In the genomic region with DNA sequence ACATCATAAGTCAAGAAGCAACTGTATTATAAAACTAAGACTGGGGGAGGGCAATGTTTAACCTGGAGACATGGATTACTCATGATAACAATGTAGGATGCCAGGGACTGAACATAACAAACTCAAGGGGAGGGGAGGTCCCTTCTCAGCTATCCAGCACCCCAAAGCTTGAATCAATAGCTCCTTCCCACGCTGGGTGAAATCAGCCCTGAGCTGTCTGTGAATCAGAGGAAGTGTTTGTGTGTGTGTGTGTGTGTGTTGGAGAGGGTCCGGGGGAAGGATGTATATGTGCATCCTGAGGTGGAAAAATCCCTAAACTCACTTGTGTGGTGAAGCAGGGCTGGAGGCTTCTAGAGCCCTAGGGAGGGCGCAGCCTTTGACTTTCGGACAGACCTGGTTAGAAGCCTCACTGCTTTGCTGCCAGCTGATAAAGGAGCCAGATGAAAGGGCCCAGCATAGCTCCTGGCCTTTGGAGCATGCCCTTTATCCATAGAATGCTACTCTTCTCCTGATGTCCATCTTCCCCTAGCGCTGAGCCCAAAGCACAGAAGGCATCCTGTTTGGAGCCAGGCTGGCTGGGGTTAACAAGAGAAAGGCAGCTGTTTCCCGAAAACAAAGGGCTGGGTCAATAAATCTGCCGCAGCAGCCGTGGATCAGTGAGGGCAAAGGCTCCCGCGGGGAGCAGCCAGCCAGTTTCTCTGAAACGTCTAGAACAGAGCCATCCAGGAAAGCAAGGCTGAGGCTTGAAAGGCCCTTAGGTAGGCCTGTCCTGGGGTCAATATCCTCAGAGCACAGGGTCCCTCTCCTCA, we compare ENCODE assay signal across 11 cellular contexts. TPM values are rescaled to one million over a fixed set of nuclear protein-coding genes. Genes with fewer than 3 reads are reported as not detected.
DNase-seq lines count a peak whose midpoint lies in the region; TF ChIP-seq lines count a peak whose summit lies in the region.
"Had no signal": no experiment of that assay in that cellular context is flagged by ENCODE, and none has a peak within 500 bp of the region (broad histone marks: within the 10 kb centered on the region; RNA-seq: fewer than 3 reads in every experiment).

No MANE protein-coding gene starts in this region.

- H3K27me3 ChIP-seq in iPS-15b (ENCODE audit: control insufficient read depth, insufficient read depth, low read length) (no peaks in the 10 kb centered on the region), spleen (replicated peaks in 1 of 7) (peaks cover 0 to 5% (median 0%) of the 10 kb centered on the region in 7 donors), testis (no peaks in the 10 kb centered on the region)

- TF ChIP-seq POLR2A in spleen (IDR thresholded peaks at IDR 0.05) (no peak), testis (IDR thresholded peaks at IDR 0.05) (no peak)

- H3K4me1 ChIP-seq in iPS-15b (ENCODE audit: control insufficient read depth, insufficient read depth, low read length) = peaks cover 11% of the 10 kb centered on the region
- H3K4me1 ChIP-seq in spleen = peaks cover 0 to 10% (median 2%) of the 10 kb centered on the region in 6 donors
- H3K4me1 ChIP-seq in testis = no peaks in the 10 kb centered on the region

- 16 to 28% (median 20%) methylated on average over 11 of the region's 11 CpGs for WGBS in spleen, 5 donors
- WGBS in testis, 2 donors = 55 to 69% methylated on average over 6 to 11 of the region's 11 CpGs

- no peak overlapping the region for H3K27ac ChIP-seq in spleen
- H3K27ac ChIP-seq in testis = no peak overlapping the region
- H3K27ac ChIP-seq: C4-2B had no signal

- H3K36me3 ChIP-seq in iPS-15b (ENCODE audit: control insufficient read depth, insufficient read depth, low read length) = no peaks in the 10 kb centered on the region
- no peaks in the 10 kb centered on the region for H3K36me3 ChIP-seq in spleen
- H3K36me3 ChIP-seq in testis (ENCODE audit: low read depth, missing control alignments) = no peaks in the 10 kb centered on the region

- H3K4me3 ChIP-seq in iPS-15b (ENCODE audit: low read depth, low read length) = no peak overlapping the region
- H3K4me3 ChIP-seq in spleen = no peak overlapping the region
- H3K4me3 ChIP-seq in testis = no peak overlapping the region

- TF ChIP-seq CTCF in spleen (IDR thresholded peaks at IDR 0.05 in 8 of 11, conservative IDR thresholded peaks at IDR 0.05 in 3 of 11) = no peak
- no peak for TF ChIP-seq CTCF in testis (IDR thresholded peaks at IDR 0.05)

- peak; percentile 15 for DNase-seq in activated CD4-positive, alpha-beta T cell treated with anti-CD3 and anti-CD28 coated beads for 48 hours
- no peak for DNase-seq in activated CD4-positive, alpha-beta T cell treated with anti-CD3 and anti-CD28 coated beads, Interleukin-2, amount 50 U/mL, for 1 hour
- DNase-seq in SHP77 (lab: John Stamatoyannopoulos, UW) = peak; percentile 53 to 56
- peak; percentile 83 for DNase-seq in stromal cell of bone marrow (ENCODE audit: low read depth)
- DNase-seq in spleen = no peak
- DNase-seq in testis = no peak
- DNase-seq in occipital lobe (lab: John Stamatoyannopoulos, UW) = no peak
- DNase-seq: kidney, NCI-H1048 had no signal

- H3K9ac ChIP-seq in iPS-15b (ENCODE audit: low read depth, low read length) = peak overlapping the region; percentile 30

- intact Hi-C loops in spleen (cut with DNase I; ENCODE audit: low total_unique reads) = no loop called here
- intact Hi-C loops in testis (cut with DNase I; ENCODE audit: low total_unique reads) = no loop called here

- H3K9me3 ChIP-seq in iPS-15b (ENCODE audit: control insufficient read depth, insufficient read depth, low read length) (no peaks in the 10 kb centered on the region), spleen (no peaks in the 10 kb centered on the region), testis (no peaks in the 10 kb centered on the region)

RNA-seq across cellular contexts. Expression of gene TNKS1BP1, which starts 35.8 kb away (rescaled TPM):
- total RNA-seq in spleen = 100 to 1,000 TPM in 1 of 7 donors, 10 to 100 TPM in 6; 30.5 to 126 (median 48.5) TPM
- polyA plus RNA-seq in spleen = 10 to 100 TPM; 19.8 to 51.6 (median 21.7) TPM
- 10 to 100 TPM; 85.2 to 99.4 TPM for total RNA-seq in testis
- 62.3 TPM for polyA plus RNA-seq in testis (ENCODE audit: insufficient read depth, low read depth, low replicate concordance)
- total RNA-seq in occipital lobe = 19.3 TPM

RNA-seq across cellular contexts. Expression of gene SSRP1, which starts 46.7 kb away (rescaled TPM):
- total RNA-seq in spleen (10 to 100 TPM; 41.9 to 67.1 (median 53.1) TPM), testis (100 to 1,000 TPM in 1 of 2 donors, 10 to 100 TPM in 1; 89.1 to 111 TPM), occipital lobe (49.8 TPM)
- polyA plus RNA-seq in spleen (10 to 100 TPM; 35.5 to 52.0 (median 42.6) TPM), testis (ENCODE audit: insufficient read depth, low read depth, low replicate concordance) (104 TPM)

RNA-seq across cellular contexts. Expression of gene P2RX3, which starts 49.2 kb away (rescaled TPM):
- total RNA-seq in spleen = not detected
- polyA plus RNA-seq in spleen = not detected
- total RNA-seq in testis = 1 to 10 TPM; 2.5 to 3.3 TPM
- 8.5 TPM for polyA plus RNA-seq in testis (ENCODE audit: insufficient read depth, low read depth, low replicate concordance)
- total RNA-seq in occipital lobe = not detected
- total RNA-seq: kidney had no signal

RNA-seq across cellular contexts. Expression of gene APLNR, which starts 51.9 kb away (rescaled TPM):
- total RNA-seq in spleen (100 to 1,000 TPM in 5 of 7 donors, 10 to 100 TPM in 2; 55.9 to 319 (median 155) TPM), testis (1 to 10 TPM in 1 of 2 donors, under 1 TPM in 1; 0.94 to 1.1 TPM), occipital lobe (5.8 TPM)
- polyA plus RNA-seq in spleen (10 to 100 TPM in 2 of 3 donors, 1 to 10 TPM in 1; 3.0 to 38.6 (median 10.8) TPM), testis (ENCODE audit: insufficient read depth, low read depth, low replicate concordance) (7.1 TPM)

Comparison
In these comparisons a context has a peak if more than half of its experiments do, and no peak if none do; other contexts are left out.
1. DNase-seq: peak in activated CD4-positive, alpha-beta T cell treated with anti-CD3 and anti-CD28 coated beads for 48 hours (single experiment), SHP77 (2 of 2) and stromal cell of bone marrow (single experiment); none in activated CD4-positive, alpha-beta T cell treated with anti-CD3 and anti-CD28 coated beads, Interleukin-2, amount 50 U/mL, for 1 hour (single experiment), spleen (single experiment), testis (single experiment) and occipital lobe (single experiment).